In genomic region chr3:149790265-149790664, GRCh38 we compare ENCODE assay signal across 18 cellular contexts. TPM values are rescaled to one million over a fixed set of nuclear protein-coding genes. Genes with fewer than 3 reads are reported as not detected.
DNase-seq lines count a peak whose midpoint lies in the region; ATAC-seq and TF ChIP-seq lines count a peak whose summit lies in the region.
"Had no signal": no experiment of that assay in that cellular context is flagged by ENCODE, and none has a peak within 500 bp of the region (broad histone marks: within the 10 kb centered on the region; RNA-seq: fewer than 3 reads in every experiment).

No MANE protein-coding gene starts in this region.

- no peak for TF ChIP-seq RAD21 in HCT116 (IDR thresholded peaks at IDR 0.05; ENCODE audit: low read depth)

- H3K9ac ChIP-seq in HCT116 (ENCODE audit: low read length) = no peak overlapping the region

- no peaks in the 10 kb centered on the region for H3K9me3 ChIP-seq in HCT116 (ENCODE audit: control insufficient read depth in 1 of 2, insufficient read depth in 1 of 2, low read depth in 1 of 2, low read length in 2 of 2)
- H3K9me3 ChIP-seq: esophagus squamous epithelium, mucosa of descending colon, vagina had no signal

- DNase-seq in AG08396 (ENCODE audit: low spot score) (peak; percentile 19), HCT116 (ENCODE audit: low read depth, low spot score) (no peak), amniotic stem cell (lab: John Stamatoyannopoulos, UW) (peak; percentile 28), iris pigment epithelial cell (ENCODE audit: low read depth) (peak; percentile 35), NCI-H1436 (lab: John Stamatoyannopoulos, UW) (no peak), NCI-H82 (lab: John Stamatoyannopoulos, UW) (no peak)
- no peak for DNase-seq in activated effector memory CD4-positive, alpha-beta T cell treated with anti-CD3 and anti-CD28 coated beads, Interleukin-2, amount 50 U/mL, for 16 hours
- DNase-seq: activated CD4-positive, alpha-beta T cell treated with anti-CD3 and anti-CD28 coated beads, Interleukin-2, amount 50 U/mL, for 4 hours; activated naive CD8-positive, alpha-beta T cell treated with anti-CD3 and anti-CD28 coated beads for 36 hours; activated T-cell treated with anti-CD3 and anti-CD28 coated beads, Interleukin-2, amount 50 U/mL, for 24 hours; esophagus squamous epithelium; mucosa of descending colon; NCI-H1092; right cardiac atrium; SW 1271 had no signal

- H2AFZ ChIP-seq in HCT116 (ENCODE audit: low read depth, low read length, poor library complexity, severe bottlenecking) = peak overlapping the region; percentile 49

- no peak for TF ChIP-seq POLR2A in HCT116 (IDR thresholded peaks at IDR 0.05; ENCODE audit: borderline replicate concordance, extremely low read depth, insufficient read depth, insufficient read length)

- H3K9me2 ChIP-seq in HCT116 (ENCODE audit: insufficient read depth) = no peaks in the 10 kb centered on the region

- H3K4me1 ChIP-seq in HCT116 (ENCODE audit: control insufficient read depth in 1 of 2, insufficient read depth in 2 of 2, low read length in 2 of 2) = peaks cover 7 to 15% of the 10 kb centered on the region in 2 experiments; a peak in 3 of 4 replicates
- H3K4me1 ChIP-seq: esophagus squamous epithelium, vagina had no signal

- H3K79me2 ChIP-seq in HCT116 (ENCODE audit: insufficient read depth, low read length) = no peaks in the 10 kb centered on the region

- H3K27ac ChIP-seq in HCT116 (ENCODE audit: low read depth, low read length) = no peak overlapping the region
- H3K27ac ChIP-seq: cardiac muscle cell, esophagus squamous epithelium, vagina had no signal

- no peaks in the 10 kb centered on the region for H3K36me3 ChIP-seq in HCT116 (ENCODE audit: control insufficient read depth in 1 of 2, insufficient read depth in 2 of 2, low read length in 2 of 2)
- H3K36me3 ChIP-seq: cardiac muscle cell, esophagus squamous epithelium, vagina had no signal

- POLR2A ChIA-PET in HCT116 (lab: Charles Lee) = no interaction called here

- H3K4me3 ChIP-seq in HCT116 (replicated peaks in 1 of 2; ENCODE audit: low read depth in 1 of 2, low read length in 2 of 2) = no peak overlapping the region
- H3K4me3 ChIP-seq: cardiac muscle cell, esophagus squamous epithelium, mucosa of descending colon, vagina had no signal

- no peak for TF ChIP-seq CTCF in HCT116 (IDR thresholded peaks at IDR 0.05 in 2 of 3, conservative IDR thresholded peaks at IDR 0.05 in 1 of 3; ENCODE audit: borderline replicate concordance in 1 of 3, insufficient read depth in 1 of 3, low read depth in 2 of 3, low read length in 2 of 3)

- RAD21 ChIA-PET in HCT116 (lab: Charles Lee; ENCODE audit: low non-redundant PET in 1 of 2, low total read pairs in 2 of 2, uncharacterized antibody in 2 of 2, unreplicated experiment in 2 of 2) = no interaction called here

- no peaks in the 10 kb centered on the region for H4K20me1 ChIP-seq in HCT116 (ENCODE audit: insufficient read depth)

- BruUV-seq in HCT116 (replicated peaks; lab: Mats Ljungman, UMichigan) = no TSS peak

- CTCF ChIA-PET in HCT116 (lab: Charles Lee) = no interaction called here

- H3K4me2 ChIP-seq in HCT116 (ENCODE audit: low read length) = peak overlapping the region; percentile 51

- ATAC-seq in HCT116 (peak; percentile 60; the same call in 1 of the 2 replicates), HG03432 (IDR thresholded peaks at IDR 0.05; ENCODE audit: unreplicated experiment) (no peak)
- ATAC-seq: mucosa of descending colon, right cardiac atrium had no signal

- no peaks in the 10 kb centered on the region for H3K27me3 ChIP-seq in HCT116 (ENCODE audit: insufficient read depth, low read length)
- H3K27me3 ChIP-seq: esophagus squamous epithelium, vagina had no signal

- intact Hi-C loops in HCT116 (cut with micrococcal nuclease) = no loop called here

TF ChIP-seq in HCT116, 20 proteins besides CTCF, POLR2A, EP300 and RAD21:
- TF ChIP-seq MAX (IDR thresholded peaks at IDR 0.05) (no peak; the same call in 1 of the 2 replicates), SP1 (IDR thresholded peaks at IDR 0.05; ENCODE audit: low read depth) (peak; percentile 69), ELF1 (IDR thresholded peaks at IDR 0.05; ENCODE audit: borderline replicate concordance, low read depth) (peak; percentile 53), JUND (IDR thresholded peaks at IDR 0.05) (peak; percentile 71), SRF (IDR thresholded peaks at IDR 0.05; ENCODE audit: low read depth) (no peak), CBX3 (IDR thresholded peaks at IDR 0.05; ENCODE audit: low read depth) (peak; percentile 78; the same call in 1 of the 2 replicates), FOSL1 (IDR thresholded peaks at IDR 0.05; ENCODE audit: low read depth) (peak; percentile 56; the same call in 1 of the 2 replicates), CEBPB (IDR thresholded peaks at IDR 0.05; ENCODE audit: low read depth) (peak; percentile 19; the same call in 1 of the 2 replicates), ZBTB33 (IDR thresholded peaks at IDR 0.05; ENCODE audit: extremely low read depth, insufficient replicate concordance, low read length) (no peak), SIN3A (IDR thresholded peaks at IDR 0.05; ENCODE audit: low read depth) (peak; percentile 41; the same call in 1 of the 2 replicates), ATF3 (IDR thresholded peaks at IDR 0.05) (no peak)

RNA-seq across cellular contexts. Expression of gene ANKUB1, which starts 2.1 kb away (rescaled TPM):
- total RNA-seq in HCT116 (2021; ENCODE audit: unreplicated experiment) = not detected
- 0.04 TPM in 1 of 2 replicates, not detected in the other for polyA plus RNA-seq in HCT116 (2012)
- total RNA-seq: activated naive CD8-positive, alpha-beta T cell treated with anti-CD3 and anti-CD28 coated beads for 36 hours; cardiac muscle cell; esophagus squamous epithelium; mucosa of descending colon; right cardiac atrium; vagina had no signal
- polyA plus RNA-seq: cardiac muscle cell, right cardiac atrium had no signal

RNA-seq across cellular contexts. Expression of gene RNF13, which starts 22.8 kb away (rescaled TPM):
- total RNA-seq in HCT116 (2021; ENCODE audit: unreplicated experiment) = 39.9 TPM
- 20.5 and 24.8 TPM in 2 replicates for polyA plus RNA-seq in HCT116 (2012)

RNA-seq across cellular contexts. Expression of gene COMMD2, which starts 38.0 kb away (rescaled TPM):
- total RNA-seq in HCT116 (2021; ENCODE audit: unreplicated experiment) = 35.5 TPM
- 16.7 and 18.7 TPM in 2 replicates for polyA plus RNA-seq in HCT116 (2012)

Comparison
In these comparisons a context has a peak if more than half of its experiments do, and no peak if none do; other contexts are left out.
1. DNase-seq: peak in AG08396 (single experiment), amniotic stem cell (single experiment) and iris pigment epithelial cell (single experiment); none in HCT116 (single experiment), activated effector memory CD4-positive, alpha-beta T cell treated with anti-CD3 and anti-CD28 coated beads, Interleukin-2, amount 50 U/mL, for 16 hours (single experiment), NCI-H1436 (single experiment) and NCI-H82 (single experiment).